ENCODE assay signal across 29 cellular contexts in the genomic region with DNA sequence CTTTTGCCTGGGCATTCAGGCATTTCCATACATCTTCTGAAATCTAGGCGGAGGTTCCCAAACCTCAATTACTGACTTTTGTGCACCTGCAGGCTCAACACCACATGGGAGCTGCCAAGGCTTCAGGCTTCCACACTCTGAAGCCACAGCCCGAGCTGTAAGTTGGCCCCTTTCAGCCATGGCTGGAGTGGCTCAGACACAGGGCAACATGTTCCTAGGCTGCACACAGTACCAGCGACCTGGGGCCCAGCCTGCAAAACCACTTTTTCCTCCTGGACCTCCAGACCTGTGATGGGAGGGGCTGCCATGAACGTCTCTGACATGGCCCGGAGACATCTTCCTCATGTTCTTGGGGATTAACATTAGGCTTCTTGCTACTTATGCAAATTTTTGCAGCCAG.
"Had no signal": no experiment of that assay in that cellular context is flagged by ENCODE, and none has a peak within 500 bp of the region (broad histone marks: within the 10 kb centered on the region; RNA-seq: fewer than 3 reads in every experiment).

No MANE protein-coding gene starts in this region.

- H3K27me3 ChIP-seq: adrenal gland, ascending aorta, body of pancreas, brain microvascular endothelial cell, breast epithelium, cardiac muscle cell had no signal

- H3K36me3 ChIP-seq: adrenal gland, ascending aorta, brain microvascular endothelial cell, breast epithelium, cardiac muscle cell had no signal

- H3K27ac ChIP-seq: adrenal gland, ascending aorta, body of pancreas, brain microvascular endothelial cell, breast epithelium, cardiac muscle cell had no signal

- H3K4me3 ChIP-seq: adrenal gland, ascending aorta, body of pancreas, breast epithelium, cardiac muscle cell had no signal

- H3K9me3 ChIP-seq: adrenal gland, ascending aorta, body of pancreas, breast epithelium had no signal

- DNase-seq: activated effector memory CD4-positive, alpha-beta T cell treated with anti-CD3 and anti-CD28 coated beads, Interleukin-2, amount 50 U/mL, for 16 hours; activated effector memory CD4-positive, alpha-beta T cell treated with Interleukin-2 at 50 U/mL for 16 hours; activated gamma-delta T cell; activated gamma-delta T cell treated with Interleukin-2 at 50 U/mL for 16 hours; activated naive CD4-positive, alpha-beta T cell; activated naive CD4-positive, alpha-beta T cell treated with anti-CD3 and anti-CD28 coated beads for 36 hours; activated naive CD4-positive, alpha-beta T cell treated with anti-CD3 and anti-CD28 coated beads, Interleukin-2, amount 10 ng/mL, durations not matched to agents 7 days and 5 days; activated naive CD4-positive, alpha-beta T cell treated with anti-CD3 and anti-CD28 coated beads, Interleukin-2, amount 50 U/mL, for 16 hours; activated naive CD4-positive, alpha-beta T cell treated with Interleukin-2 at 50 U/mL for 16 hours; activated naive CD8-positive, alpha-beta T cell treated with anti-CD3 and anti-CD28 coated beads for 36 hours; activated naive CD8-positive, alpha-beta T cell treated with anti-CD3 and anti-CD28 coated beads, Interleukin-2, amount 10 ng/mL, durations not matched to agents 7 days and 5 days; activated naive CD8-positive, alpha-beta T cell treated with anti-CD3 and anti-CD28 coated beads, Interleukin-2, amount 50 U/mL, for 24 hours; activated T-cell treated with anti-CD3 and anti-CD28 coated beads, Interleukin-2, amount 50 U/mL, for 24 hours; activated T-cell treated with anti-CD3 and anti-CD28 coated beads, Interleukin-2, amount 50 U/mL, for 4 hours; activated T-cell treated with anti-CD3 and anti-CD28 coated beads, Interleukin-2, amount 50 U/mL, for 48 hours; activated T-cell treated with anti-CD3 and anti-CD28 coated beads, Interleukin-2, amount 50 U/mL, for 72 hours; adrenal gland; amniotic stem cell; amygdala; anterior cingulate cortex; aorta; body of pancreas; brain microvascular endothelial cell; caudate nucleus; central memory CD4-positive, alpha-beta T cell; cerebellar nuclear complex had no signal

- H3K4me1 ChIP-seq: adrenal gland, ascending aorta, body of pancreas, breast epithelium had no signal
